8 cellular contexts compared by ENCODE assay signal in the genomic region with DNA sequence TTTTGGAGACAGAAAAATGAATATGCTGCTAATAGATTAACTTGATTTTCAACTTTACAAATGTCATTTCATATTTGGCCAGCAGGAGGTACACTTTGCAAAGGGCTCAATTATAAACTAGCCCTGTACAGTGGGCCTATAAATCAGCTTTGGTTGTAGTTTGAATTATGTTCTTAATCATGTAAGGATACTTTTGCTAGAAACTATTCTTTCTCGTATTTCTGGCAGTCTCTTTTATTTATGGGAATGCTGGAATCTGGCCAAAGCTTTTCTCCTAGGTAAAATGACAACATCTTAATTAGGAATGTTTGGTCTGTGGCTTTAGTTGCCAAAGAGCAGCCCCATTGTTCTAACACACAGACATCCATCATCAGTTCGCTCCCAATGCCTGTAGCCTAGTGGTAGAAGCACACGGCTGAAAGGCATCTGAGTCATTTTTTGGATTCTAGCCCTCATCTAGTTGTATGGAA.
DNase-seq lines count a peak whose midpoint lies in the region; ATAC-seq and TF ChIP-seq lines count a peak whose summit lies in the region.

No MANE protein-coding gene starts in this region.

- no peaks in the 10 kb centered on the region for H3K9me2 ChIP-seq in OCI-LY1 (ENCODE audit: low read depth, low read length)

- H3K27ac ChIP-seq in heart right ventricle (no peak overlapping the region), right cardiac atrium (ENCODE audit: low read length) (no peak overlapping the region), OCI-LY1 (ENCODE audit: low read depth, low read length, poor library complexity, severe bottlenecking) (no peak overlapping the region)

- H3K4me2 ChIP-seq in OCI-LY1 (ENCODE audit: low read length): no peak overlapping the region

- DNase-seq in heart right ventricle (no peak), right cardiac atrium (no peak), foreskin melanocyte (peak; percentile 39), cortex of kidney (lab: John Stamatoyannopoulos, UW) (no peak)
- no peak for DNase-seq in activated CD4-positive, CD25-positive, alpha-beta regulatory T cell treated with anti-CD3 and anti-CD28 coated beads, Interleukin-2, amount 50 U/mL, for 72 hours

- peak in 8 of 9 donors; percentile 21 to 55 (median 44) for TF ChIP-seq CTCF in heart right ventricle (IDR thresholded peaks at IDR 0.05)
- peak; percentile 70 for TF ChIP-seq CTCF in OCI-LY1 (IDR thresholded peaks at IDR 0.05; ENCODE audit: low read length)

- H3K9me3 ChIP-seq in heart right ventricle (no peaks in the 10 kb centered on the region), right cardiac atrium (ENCODE audit: control insufficient read depth, low read length) (no peaks in the 10 kb centered on the region), OCI-LY1 (ENCODE audit: low read length) (no peaks in the 10 kb centered on the region)

- 17 to 27% methylated on average over 3 of the region's 3 CpGs for WGBS in heart right ventricle, 2 donors
- 25% methylated on average over 3 of the region's 3 CpGs for WGBS in right cardiac atrium

- H3K4me3 ChIP-seq in heart right ventricle (no peak overlapping the region), right cardiac atrium (ENCODE audit: low read length) (no peak overlapping the region), OCI-LY1 (ENCODE audit: low read depth, low read length, poor library complexity, severe bottlenecking) (no peak overlapping the region)

- no peaks in the 10 kb centered on the region for H4K20me1 ChIP-seq in OCI-LY1 (ENCODE audit: insufficient read depth, low read length)

- H3K4me1 ChIP-seq in heart right ventricle: no peaks in the 10 kb centered on the region
- no peaks in the 10 kb centered on the region for H3K4me1 ChIP-seq in right cardiac atrium (ENCODE audit: control insufficient read depth, insufficient read depth, low read length)
- H3K4me1 ChIP-seq in OCI-LY1 (ENCODE audit: insufficient read depth, low read length, severe bottlenecking): no peaks in the 10 kb centered on the region

- ATAC-seq in heart right ventricle (no peak), right cardiac atrium (no peak), GM18498 (IDR thresholded peaks at IDR 0.05; ENCODE audit: unreplicated experiment) (no peak), HG03175 (IDR thresholded peaks at IDR 0.05; ENCODE audit: unreplicated experiment) (no peak)

- no peaks in the 10 kb centered on the region for H3K79me2 ChIP-seq in OCI-LY1 (ENCODE audit: insufficient read depth, low read length)

- no peak overlapping the region for H2AFZ ChIP-seq in OCI-LY1 (ENCODE audit: low read length)

- intact Hi-C loops in heart right ventricle (cut with DNase I) (no loop called here), right cardiac atrium (cut with DNase I) (no loop called here)

- H3K36me3 ChIP-seq in heart right ventricle (no peaks in the 10 kb centered on the region), OCI-LY1 (ENCODE audit: insufficient read depth, low read length) (no peaks in the 10 kb centered on the region)

- H3K27me3 ChIP-seq in heart right ventricle: no peaks in the 10 kb centered on the region
- H3K27me3 ChIP-seq in right cardiac atrium (ENCODE audit: control insufficient read depth, insufficient read depth): no peaks in the 10 kb centered on the region
- no peaks in the 10 kb centered on the region for H3K27me3 ChIP-seq in OCI-LY1 (ENCODE audit: insufficient read depth, low read length)

- no peak overlapping the region for H3K9ac ChIP-seq in OCI-LY1 (ENCODE audit: low read length)

- no peaks in the 10 kb centered on the region for H3F3A ChIP-seq in OCI-LY1 (ENCODE audit: insufficient read depth, low read length)
